In the genomic region with DNA sequence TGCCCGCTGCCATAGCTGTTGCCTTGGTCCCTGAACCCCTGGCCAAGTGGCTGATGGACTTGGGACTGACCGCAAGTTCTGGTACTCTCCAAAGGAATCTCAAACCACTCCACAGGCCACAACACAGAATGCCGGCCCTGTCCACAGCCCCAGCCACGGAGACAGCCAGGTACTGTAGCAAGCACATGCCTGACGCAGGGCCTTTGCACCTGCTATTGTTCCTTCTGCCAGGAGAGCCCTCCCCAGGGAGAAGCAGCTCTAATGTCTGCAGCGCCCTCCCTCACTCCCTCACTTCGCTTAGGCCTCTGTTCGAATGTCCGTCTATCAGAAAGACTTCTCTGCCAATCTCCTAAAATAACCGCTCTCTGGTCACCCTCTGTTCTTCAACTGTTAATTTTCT, we compare ENCODE assay signal across 7 cellular contexts. TPM values are rescaled to one million over a fixed set of nuclear protein-coding genes. Genes with fewer than 3 reads are reported as not detected.
"Had no signal": no experiment of that assay in that cellular context is flagged by ENCODE, and none has a peak within 500 bp of the region (broad histone marks: within the 10 kb centered on the region; RNA-seq: fewer than 3 reads in every experiment).

No MANE protein-coding gene starts in this region.

- H3K4me3 ChIP-seq: K562 had no signal

- DNase-seq: IMR-90, KBM-7, KG1 had no signal

- H3K27ac ChIP-seq: HL-60 had no signal

RNA-seq across cellular contexts. Expression of gene RTN4RL1, which starts 15.4 kb away (rescaled TPM):
- total RNA-seq: HepG2, HT-29 had no signal
